8 cellular contexts compared by ENCODE assay signal in genomic region chr2:237616373-237617304, GRCh38. TPM values are rescaled to one million over a fixed set of nuclear protein-coding genes. Genes with fewer than 3 reads are reported as not detected.
DNase-seq lines count a peak whose midpoint lies in the region; ATAC-seq and TF ChIP-seq lines count a peak whose summit lies in the region.

No MANE protein-coding gene starts in this region.

- 33 to 39% methylated on average over 12 of the region's 12 CpGs for WGBS in tibial nerve, 2 donors

- no peak overlapping the region for H3K4me3 ChIP-seq in tibial nerve

- H3K27ac Mint-ChIP-seq in activated T-cell treated with anti-CD3 and anti-CD28 coated beads, Interleukin-2, amount 50 U/mL, for 24 hours = no peak overlapping the region
- no peak overlapping the region for H3K27ac Mint-ChIP-seq in activated naive CD4-positive, alpha-beta T cell treated with anti-CD3 and anti-CD28 coated beads, Interleukin-2, amount 10 ng/mL, durations not matched to agents 7 days and 5 days

- H3K4me3 Mint-ChIP-seq in activated T-cell treated with anti-CD3 and anti-CD28 coated beads, Interleukin-2, amount 50 U/mL, for 4 hours = peak overlapping the region; percentile 8
- H3K4me3 Mint-ChIP-seq in activated T-cell treated with anti-CD3 and anti-CD28 coated beads, Interleukin-2, amount 50 U/mL, for 24 hours = no peak overlapping the region
- H3K4me3 Mint-ChIP-seq in activated naive CD4-positive, alpha-beta T cell treated with anti-CD3 and anti-CD28 coated beads, Interleukin-2, amount 10 ng/mL, durations not matched to agents 7 days and 5 days = no peak overlapping the region

- no peak for DNase-seq in activated T-cell treated with anti-CD3 and anti-CD28 coated beads, Interleukin-2, amount 50 U/mL, for 4 hours
- no peak for DNase-seq in activated T-cell treated with anti-CD3 and anti-CD28 coated beads, Interleukin-2, amount 50 U/mL, for 24 hours
- peak; percentile 75 for DNase-seq in astrocyte of the hippocampus (ENCODE audit: low read depth, low spot score)
- DNase-seq in left kidney (ENCODE audit: low read depth, low spot score) = peak; percentile 39
- DNase-seq in tibial nerve (ENCODE audit: low spot score in 2 of 2) = no peak
- DNase-seq in activated naive CD4-positive, alpha-beta T cell treated with anti-CD3 and anti-CD28 coated beads, Interleukin-2, amount 10 ng/mL, durations not matched to agents 7 days and 5 days = no peak

- H3K27ac ChIP-seq in tibial nerve = peak overlapping the region in 3 of 4 donors; percentile 32 to 86 (median 58)

- peaks cover 0 to 29% (median 18%) of the 10 kb centered on the region in 4 donors for H3K4me1 ChIP-seq in tibial nerve

- no peak for TF ChIP-seq CTCF in tibial nerve (IDR thresholded peaks at IDR 0.05)

- H3K27me3 Mint-ChIP-seq in activated T-cell treated with anti-CD3 and anti-CD28 coated beads, Interleukin-2, amount 50 U/mL, for 4 hours (ENCODE audit: low read depth) = no peaks in the 10 kb centered on the region
- H3K27me3 Mint-ChIP-seq in activated T-cell treated with anti-CD3 and anti-CD28 coated beads, Interleukin-2, amount 50 U/mL, for 24 hours = no peaks in the 10 kb centered on the region
- H3K27me3 Mint-ChIP-seq in activated naive CD4-positive, alpha-beta T cell treated with anti-CD3 and anti-CD28 coated beads, Interleukin-2, amount 10 ng/mL, durations not matched to agents 7 days and 5 days = peaks cover 21% of the 10 kb centered on the region

- no peaks in the 10 kb centered on the region for H3K36me3 ChIP-seq in tibial nerve

- no peaks in the 10 kb centered on the region for H3K36me3 Mint-ChIP-seq in activated T-cell treated with anti-CD3 and anti-CD28 coated beads, Interleukin-2, amount 50 U/mL, for 4 hours (ENCODE audit: insufficient read depth)
- H3K36me3 Mint-ChIP-seq in activated T-cell treated with anti-CD3 and anti-CD28 coated beads, Interleukin-2, amount 50 U/mL, for 24 hours (ENCODE audit: low read depth) = no peaks in the 10 kb centered on the region
- no peaks in the 10 kb centered on the region for H3K36me3 Mint-ChIP-seq in activated naive CD4-positive, alpha-beta T cell treated with anti-CD3 and anti-CD28 coated beads, Interleukin-2, amount 10 ng/mL, durations not matched to agents 7 days and 5 days

- H3K9me3 ChIP-seq in tibial nerve = no peaks in the 10 kb centered on the region

- TF ChIP-seq POLR2A in tibial nerve (IDR thresholded peaks at IDR 0.05) = no peak

- peak in 1 of 2 donors; percentile 41 for TF ChIP-seq EP300 in tibial nerve (IDR thresholded peaks at IDR 0.05)

- H3K4me1 Mint-ChIP-seq in activated T-cell treated with anti-CD3 and anti-CD28 coated beads, Interleukin-2, amount 50 U/mL, for 4 hours (ENCODE audit: low read depth) = peaks cover 24% of the 10 kb centered on the region
- peaks cover 31% of the 10 kb centered on the region for H3K4me1 Mint-ChIP-seq in activated T-cell treated with anti-CD3 and anti-CD28 coated beads, Interleukin-2, amount 50 U/mL, for 24 hours (ENCODE audit: low read depth)
- H3K4me1 Mint-ChIP-seq in activated naive CD4-positive, alpha-beta T cell treated with anti-CD3 and anti-CD28 coated beads, Interleukin-2, amount 10 ng/mL, durations not matched to agents 7 days and 5 days = peaks cover 22% of the 10 kb centered on the region

- H3K9me3 Mint-ChIP-seq in activated T-cell treated with anti-CD3 and anti-CD28 coated beads, Interleukin-2, amount 50 U/mL, for 4 hours = no peaks in the 10 kb centered on the region
- H3K9me3 Mint-ChIP-seq in activated T-cell treated with anti-CD3 and anti-CD28 coated beads, Interleukin-2, amount 50 U/mL, for 24 hours = no peaks in the 10 kb centered on the region
- H3K9me3 Mint-ChIP-seq in activated naive CD4-positive, alpha-beta T cell treated with anti-CD3 and anti-CD28 coated beads, Interleukin-2, amount 10 ng/mL, durations not matched to agents 7 days and 5 days = no peaks in the 10 kb centered on the region

- CTCF ChIA-PET in activated naive CD4-positive, alpha-beta T cell treated with anti-CD3 and anti-CD28 coated beads, Interleukin-2, amount 10 ng/mL, durations not matched to agents 7 days and 5 days (lab: Charles Lee) = interaction anchor here (1.2 to 1.4 kb wide), 3 partner anchors 13 to 44 kb away, joined by 3 read pairs; no protein-coding TSS in a partner anchor

- no peak for ATAC-seq in activated T-cell treated with anti-CD3 and anti-CD28 coated beads, Interleukin-2, amount 50 U/mL, for 4 hours
- ATAC-seq in GM18909 (IDR thresholded peaks at IDR 0.05; ENCODE audit: poor library complexity, unreplicated experiment) = no peak
- no peak for ATAC-seq in HG03025 (IDR thresholded peaks at IDR 0.05; ENCODE audit: low FRiP score, unreplicated experiment)

- H3K27me3 ChIP-seq in tibial nerve = no peaks in the 10 kb centered on the region

RNA-seq across cellular contexts. Expression of gene LRRFIP1, which starts 10.7 kb away (rescaled TPM):
- total RNA-seq in activated T-cell treated with anti-CD3 and anti-CD28 coated beads, Interleukin-2, amount 50 U/mL, for 4 hours = 100 to 1,000 TPM; 160 to 203 (median 169) TPM
- total RNA-seq in tibial nerve = 10 to 100 TPM; 51.5 to 95.4 (median 65.6) TPM

RNA-seq across cellular contexts. Expression of gene RAB17, which starts 26.1 kb away (rescaled TPM):
- total RNA-seq in activated T-cell treated with anti-CD3 and anti-CD28 coated beads, Interleukin-2, amount 50 U/mL, for 4 hours = under 1 TPM in 1 of 3 donors, not detected in 2; 0.14 TPM
- total RNA-seq in tibial nerve = 1 to 10 TPM in 1 of 4 donors, under 1 TPM in 1, not detected in 2; 0.63 to 2.1 TPM

RNA-seq across cellular contexts. Expression of gene PRLH, which starts 50.3 kb away (rescaled TPM):
- not detected for total RNA-seq in activated T-cell treated with anti-CD3 and anti-CD28 coated beads, Interleukin-2, amount 50 U/mL, for 4 hours
- not detected for total RNA-seq in tibial nerve

Comparison
In these comparisons a context has a peak if more than half of its experiments do, and no peak if none do; other contexts are left out.
1. DNase-seq: peak in astrocyte of the hippocampus (single experiment) and left kidney (single experiment); none in activated T-cell treated with anti-CD3 and anti-CD28 coated beads, Interleukin-2, amount 50 U/mL, for 4 hours (single experiment), activated T-cell treated with anti-CD3 and anti-CD28 coated beads, Interleukin-2, amount 50 U/mL, for 24 hours (single experiment), tibial nerve (0 of 2) and activated naive CD4-positive, alpha-beta T cell treated with anti-CD3 and anti-CD28 coated beads, Interleukin-2, amount 10 ng/mL, durations not matched to agents 7 days and 5 days (single experiment).